In genomic region chr5:75933489-75933888, GRCh38 we compare ENCODE assay signal across 16 cellular contexts.
"Had no signal": no experiment of that assay in that cellular context is flagged by ENCODE, and none has a peak within 500 bp of the region (broad histone marks: within the 10 kb centered on the region; RNA-seq: fewer than 3 reads in every experiment).

No MANE protein-coding gene starts in this region.

- DNase-seq: activated naive CD4-positive, alpha-beta T cell; activated naive CD8-positive, alpha-beta T cell treated with anti-CD3 and anti-CD28 coated beads, Interleukin-2, amount 50 U/mL, for 24 hours; dorsolateral prefrontal cortex; endodermal cell; erythroblast; gastrocnemius medialis; heart right ventricle; left cardiac atrium; lower lobe of right lung; right cardiac atrium; stimulated activated CD4-positive, alpha-beta T cell treated with anti-CD3 and anti-CD28 coated beads, Interleukin-4, amount 100 ng/mL, for 4 hours; stimulated activated CD8-positive, alpha-beta memory T cell treated with anti-CD3 and anti-CD28 coated beads, Interleukin-4, amount 100 ng/mL, for 48 hours; stimulated activated naive CD4-positive, alpha-beta T cell treated with Interleukin-2 at 50 U/mL for 16 hours; substantia nigra had no signal

- H3K4me1 Mint-ChIP-seq: activated naive CD8-positive, alpha-beta T cell treated with anti-CD3 and anti-CD28 coated beads, Interleukin-2, amount 50 U/mL, for 24 hours had no signal

- ATAC-seq: activated CD4-positive, CD25-positive, alpha-beta regulatory T cell treated with anti-CD3 and anti-CD28 coated beads, Interleukin-2, amount 50 U/mL, for 24 hours; activated naive CD8-positive, alpha-beta T cell treated with anti-CD3 and anti-CD28 coated beads, Interleukin-2, amount 50 U/mL, for 24 hours; gastrocnemius medialis; heart right ventricle; left cardiac atrium; lower lobe of right lung; right cardiac atrium had no signal

- H3K9me3 Mint-ChIP-seq: activated naive CD8-positive, alpha-beta T cell treated with anti-CD3 and anti-CD28 coated beads, Interleukin-2, amount 50 U/mL, for 24 hours; activated T-helper 1 cell treated with anti-CD3 and anti-CD28 coated beads, Interleukin-12 subunit alpha, Interleukin-12 subunit beta, Interleukin-2, Interleukin-4 antibody, amounts not matched to agents 30 ng/mL and 10 ng/mL and 1 ng/mL, durations not matched to agents 14 hours and 24 hours and 36 hours; endodermal cell had no signal

- H3K27ac Mint-ChIP-seq: activated naive CD8-positive, alpha-beta T cell treated with anti-CD3 and anti-CD28 coated beads, Interleukin-2, amount 50 U/mL, for 24 hours; activated T-helper 1 cell treated with anti-CD3 and anti-CD28 coated beads, Interleukin-12 subunit alpha, Interleukin-12 subunit beta, Interleukin-2, Interleukin-4 antibody, amounts not matched to agents 30 ng/mL and 10 ng/mL and 1 ng/mL, durations not matched to agents 14 hours and 24 hours and 36 hours; endodermal cell had no signal

- H3K4me3 Mint-ChIP-seq: activated naive CD8-positive, alpha-beta T cell treated with anti-CD3 and anti-CD28 coated beads, Interleukin-2, amount 50 U/mL, for 24 hours; activated T-helper 1 cell treated with anti-CD3 and anti-CD28 coated beads, Interleukin-12 subunit alpha, Interleukin-12 subunit beta, Interleukin-2, Interleukin-4 antibody, amounts not matched to agents 30 ng/mL and 10 ng/mL and 1 ng/mL, durations not matched to agents 14 hours and 24 hours and 36 hours; endodermal cell had no signal
